In the genomic region with DNA sequence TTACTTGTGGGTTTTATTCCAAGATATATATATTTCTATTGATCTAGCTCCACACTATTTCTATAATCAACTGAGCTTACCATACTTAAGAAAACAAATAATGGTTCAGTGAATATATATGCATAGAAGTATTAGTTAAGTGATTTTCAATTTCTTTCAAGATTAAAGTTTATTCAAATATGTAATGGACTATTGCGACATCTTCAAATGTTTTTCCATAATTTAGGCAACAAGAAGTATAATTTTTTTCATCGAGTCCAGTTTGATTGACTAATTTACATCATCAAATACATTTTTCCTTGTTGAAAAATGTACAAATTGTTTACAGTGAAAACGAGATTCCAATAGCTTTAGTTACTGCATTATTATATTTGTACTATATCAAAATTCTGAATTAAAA, we compare ENCODE assay signal across 23 cellular contexts.
"Had no signal": no experiment of that assay in that cellular context is flagged by ENCODE, and none has a peak within 500 bp of the region (broad histone marks: within the 10 kb centered on the region; RNA-seq: fewer than 3 reads in every experiment).

No MANE protein-coding gene starts in this region.

- H3K9me3 ChIP-seq: SJSA1, SK-N-SH had no signal

- H3K36me3 ChIP-seq: SJSA1 had no signal

- H3K27me3 ChIP-seq: SJSA1 had no signal

- ATAC-seq: Panc1, PC-3, Right ventricle myocardium inferior, T-cell had no signal

- DNase-seq: Kasumi-1, KG1, MM.1S, NCI-H1092 treated with DMSO at 0.1 percent for 48 hours, NCI-H1436, NCI-H187, NCI-H2029, NCI-H2081 treated with DMSO at 0.1 percent for 48 hours, NCI-H2171, NCI-H226, NCI-H446, NCI-H510A, NCI-H524 treated with DMSO at 0.1 percent for 48 hours, NCI-H69, NCI-H774, PC-3, SHP77 treated with DMSO at 0.1 percent for 48 hours, SK-N-SH, SW 1271, T-cell had no signal

- H3K4me1 ChIP-seq: SJSA1 had no signal

- H3K27ac ChIP-seq: SJSA1 had no signal

- H3K4me2 ChIP-seq: SK-N-SH had no signal

- H3K4me3 ChIP-seq: SJSA1 had no signal

- H3K9ac ChIP-seq: SK-N-SH had no signal
